ENCODE assay signal across 1 cellular context in genomic region chr2:46297546-46298271, GRCh38.
TF ChIP-seq lines count a peak whose summit lies in the region.

No MANE protein-coding gene starts in this region.

TF ChIP-seq in K562, 482 proteins besides CTCF, POLR2A, EP300 and RAD21 (continued from another document and continues in another):
- TF ChIP-seq, protein P1, sequence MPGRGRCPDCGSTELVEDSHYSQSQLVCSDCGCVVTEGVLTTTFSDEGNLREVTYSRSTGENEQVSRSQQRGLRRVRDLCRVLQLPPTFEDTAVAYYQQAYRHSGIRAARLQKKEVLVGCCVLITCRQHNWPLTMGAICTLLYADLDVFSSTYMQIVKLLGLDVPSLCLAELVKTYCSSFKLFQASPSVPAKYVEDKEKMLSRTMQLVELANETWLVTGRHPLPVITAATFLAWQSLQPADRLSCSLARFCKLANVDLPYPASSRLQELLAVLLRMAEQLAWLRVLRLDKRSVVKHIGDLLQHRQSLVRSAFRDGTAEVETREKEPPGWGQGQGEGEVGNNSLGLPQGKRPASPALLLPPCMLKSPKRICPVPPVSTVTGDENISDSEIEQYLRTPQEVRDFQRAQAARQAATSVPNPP (IDR thresholded peaks at IDR 0.05; ENCODE audit: borderline replicate concordance, insufficient read depth, insufficient read length): no peak
- TF ChIP-seq, protein P2, sequence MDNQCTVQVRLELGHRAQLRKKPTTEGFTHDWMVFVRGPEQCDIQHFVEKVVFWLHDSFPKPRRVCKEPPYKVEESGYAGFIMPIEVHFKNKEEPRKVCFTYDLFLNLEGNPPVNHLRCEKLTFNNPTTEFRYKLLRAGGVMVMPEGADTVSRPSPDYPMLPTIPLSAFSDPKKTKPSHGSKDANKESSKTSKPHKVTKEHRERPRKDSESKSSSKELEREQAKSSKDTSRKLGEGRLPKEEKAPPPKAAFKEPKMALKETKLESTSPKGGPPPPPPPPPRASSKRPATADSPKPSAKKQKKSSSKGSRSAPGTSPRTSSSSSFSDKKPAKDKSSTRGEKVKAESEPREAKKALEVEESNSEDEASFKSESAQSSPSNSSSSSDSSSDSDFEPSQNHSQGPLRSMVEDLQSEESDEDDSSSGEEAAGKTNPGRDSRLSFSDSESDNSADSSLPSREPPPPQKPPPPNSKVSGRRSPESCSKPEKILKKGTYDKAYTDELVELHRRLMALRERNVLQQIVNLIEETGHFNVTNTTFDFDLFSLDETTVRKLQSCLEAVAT (IDR thresholded peaks at IDR 0.05): peak in 1 of 2 experiments; percentile 68; a peak in 2 of 4 replicates
- TF ChIP-seq ZEB2 (IDR thresholded peaks at IDR 0.05) (peak; percentile 95), GABPB1 (CRISPR knock-in tag; IDR thresholded peaks at IDR 0.05) (peak; percentile 35; the same call in 1 of the 2 replicates), RB1 (IDR thresholded peaks at IDR 0.05; ENCODE audit: low read depth) (peak; percentile 44; the same call in 1 of the 2 replicates), FOXJ2 (tag; IDR thresholded peaks at IDR 0.05) (no peak), ATF7 (IDR thresholded peaks at IDR 0.05) (peak; percentile 11; the same call in 1 of the 2 replicates), HMG20B (CRISPR knock-in tag; IDR thresholded peaks at IDR 0.05) (no peak), EGR1 (conservative IDR thresholded peaks at IDR 0.05) (peak; percentile 99), MITF (IDR thresholded peaks at IDR 0.05) (peak; percentile 14; the same call in 1 of the 2 replicates), RBM22 (IDR thresholded peaks at IDR 0.05; ENCODE audit: low read depth, low read length, poor library complexity, severe bottlenecking) (peak; percentile 34), NFXL1 (CRISPR knock-in tag; IDR thresholded peaks at IDR 0.05) (no peak), NRF1 (conservative IDR thresholded peaks at IDR 0.05 in 1 of 2, IDR thresholded peaks at IDR 0.05 in 1 of 2) (peak; percentile 78 to 81), KAT8 (IDR thresholded peaks at IDR 0.05; ENCODE audit: low read depth) (no peak), NCOA4 (IDR thresholded peaks at IDR 0.05; ENCODE audit: partially characterized antibody) (no peak), GATA2 (CRISPR knock-in tag; IDR thresholded peaks at IDR 0.05) (no peak), ELF4 (CRISPR knock-in tag; IDR thresholded peaks at IDR 0.05) (no peak), CBX8 (IDR thresholded peaks at IDR 0.05; ENCODE audit: borderline replicate concordance, extremely low read depth, low read depth, low read length, poor library complexity, severe bottlenecking) (no peak), SMAD4 (CRISPR knock-in tag; conservative IDR thresholded peaks at IDR 0.05) (peak; percentile 26), HSF4 (CRISPR knock-in tag; IDR thresholded peaks at IDR 0.05; ENCODE audit: borderline replicate concordance) (no peak), PHF21A (IDR thresholded peaks at IDR 0.05; ENCODE audit: borderline replicate concordance, low read depth) (no peak), KDM1A (IDR thresholded peaks at IDR 0.05) (no peak), CXXC5 (CRISPR knock-in tag; IDR thresholded peaks at IDR 0.05) (peak; percentile 39), SMAD3 (CRISPR knock-in tag; conservative IDR thresholded peaks at IDR 0.05) (0 out of 2 replicates have a peak, but pooled peaks have one; percentile 30), ZNF324 (CRISPR knock-in tag; IDR thresholded peaks at IDR 0.05) (no peak), ARID1B (IDR thresholded peaks at IDR 0.05) (peak; percentile 32; the same call in 1 of the 2 replicates), RBM14 (IDR thresholded peaks at IDR 0.05; ENCODE audit: borderline replicate concordance, insufficient read depth, low read depth, low read length) (no peak), OTX1 (CRISPR knock-in tag; IDR thresholded peaks at IDR 0.05) (no peak), MXI1 (IDR thresholded peaks at IDR 0.05; ENCODE audit: low read depth, low read length) (no peak), RAD51 (IDR thresholded peaks at IDR 0.05; ENCODE audit: borderline replicate concordance, low read depth) (0 out of 2 replicates have a peak, but pooled peaks have one; percentile 9), L3MBTL2 (IDR thresholded peaks at IDR 0.05) (peak; percentile 71), KDM5B (IDR thresholded peaks at IDR 0.05; ENCODE audit: insufficient replicate concordance, low read depth, low read length) (peak; percentile 64), ETV5 (CRISPR knock-in tag; IDR thresholded peaks at IDR 0.05; ENCODE audit: low read depth) (peak; percentile 61; the same call in 1 of the 2 replicates), NFYB (IDR thresholded peaks at IDR 0.05; ENCODE audit: extremely low read depth, insufficient read length) (no peak), MTA1 (IDR thresholded peaks at IDR 0.05; ENCODE audit: borderline replicate concordance) (peak; percentile 35; the same call in 1 of the 2 replicates), RFX5 (IDR thresholded peaks at IDR 0.05; ENCODE audit: low read depth, low read length) (no peak), ELF1 (tag; IDR thresholded peaks at IDR 0.05) (no peak), FOXA3 (CRISPR knock-in tag; conservative IDR thresholded peaks at IDR 0.05 in 1 of 2, IDR thresholded peaks at IDR 0.05 in 1 of 2) (peak in 1 of 2 experiments; percentile 19; a peak in 1 of 4 replicates), ZNF134 (CRISPR knock-in tag; conservative IDR thresholded peaks at IDR 0.05) (no peak), NONO (IDR thresholded peaks at IDR 0.05; ENCODE audit: low read depth in 2 of 2, low read length in 1 of 2) (0 out of 4 replicates have a peak, but pooled peaks of 1 of the 2 experiments have one; percentile 6), ESRRA (IDR thresholded peaks at IDR 0.05; ENCODE audit: borderline replicate concordance, low read depth) (0 out of 2 replicates have a peak, but pooled peaks have one; percentile 9), BRCA1 (IDR thresholded peaks at IDR 0.05) (no peak), BRCA1 (CRISPR knock-in tag; IDR thresholded peaks at IDR 0.05) (0 out of 2 replicates have a peak, but pooled peaks have one; percentile 29), CREBBP (IDR thresholded peaks at IDR 0.05; ENCODE audit: low read depth, low read length) (no peak), BMI1 (IDR thresholded peaks at IDR 0.05; ENCODE audit: low read length) (no peak), MTA3 (IDR thresholded peaks at IDR 0.05; ENCODE audit: borderline replicate concordance) (no peak; the same call in 1 of the 2 replicates), SOX6 (IDR thresholded peaks at IDR 0.05) (peak; percentile 46; the same call in 1 of the 2 replicates), PRDM10 (IDR thresholded peaks at IDR 0.05; ENCODE audit: partially characterized antibody) (no peak)
- TF ChIP-seq, protein P3, sequence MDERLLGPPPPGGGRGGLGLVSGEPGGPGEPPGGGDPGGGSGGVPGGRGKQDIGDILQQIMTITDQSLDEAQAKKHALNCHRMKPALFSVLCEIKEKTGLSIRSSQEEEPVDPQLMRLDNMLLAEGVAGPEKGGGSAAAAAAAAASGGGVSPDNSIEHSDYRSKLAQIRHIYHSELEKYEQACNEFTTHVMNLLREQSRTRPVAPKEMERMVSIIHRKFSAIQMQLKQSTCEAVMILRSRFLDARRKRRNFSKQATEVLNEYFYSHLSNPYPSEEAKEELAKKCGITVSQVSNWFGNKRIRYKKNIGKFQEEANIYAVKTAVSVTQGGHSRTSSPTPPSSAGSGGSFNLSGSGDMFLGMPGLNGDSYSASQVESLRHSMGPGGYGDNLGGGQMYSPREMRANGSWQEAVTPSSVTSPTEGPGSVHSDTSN (CRISPR knock-in tag; IDR thresholded peaks at IDR 0.05; ENCODE audit: low read depth): no peak
- TF ChIP-seq, protein P3 (tag; conservative IDR thresholded peaks at IDR 0.05; ENCODE audit: low read depth): no peak
- TF ChIP-seq, protein P4, sequence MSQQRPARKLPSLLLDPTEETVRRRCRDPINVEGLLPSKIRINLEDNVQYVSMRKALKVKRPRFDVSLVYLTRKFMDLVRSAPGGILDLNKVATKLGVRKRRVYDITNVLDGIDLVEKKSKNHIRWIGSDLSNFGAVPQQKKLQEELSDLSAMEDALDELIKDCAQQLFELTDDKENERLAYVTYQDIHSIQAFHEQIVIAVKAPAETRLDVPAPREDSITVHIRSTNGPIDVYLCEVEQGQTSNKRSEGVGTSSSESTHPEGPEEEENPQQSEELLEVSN (IDR thresholded peaks at IDR 0.05; ENCODE audit: borderline replicate concordance in 1 of 2, extremely low read depth in 1 of 2, insufficient read depth in 1 of 2, insufficient read length in 1 of 2, low read depth in 1 of 2, low read length in 1 of 2, poor library complexity in 1 of 2, severe bottlenecking in 1 of 2): peak in 1 of 2 experiments; percentile 37
- TF ChIP-seq, protein P5, sequence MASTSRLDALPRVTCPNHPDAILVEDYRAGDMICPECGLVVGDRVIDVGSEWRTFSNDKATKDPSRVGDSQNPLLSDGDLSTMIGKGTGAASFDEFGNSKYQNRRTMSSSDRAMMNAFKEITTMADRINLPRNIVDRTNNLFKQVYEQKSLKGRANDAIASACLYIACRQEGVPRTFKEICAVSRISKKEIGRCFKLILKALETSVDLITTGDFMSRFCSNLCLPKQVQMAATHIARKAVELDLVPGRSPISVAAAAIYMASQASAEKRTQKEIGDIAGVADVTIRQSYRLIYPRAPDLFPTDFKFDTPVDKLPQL (IDR thresholded peaks at IDR 0.05; ENCODE audit: extremely low read depth, insufficient read length): no peak
- TF ChIP-seq, protein P6, sequence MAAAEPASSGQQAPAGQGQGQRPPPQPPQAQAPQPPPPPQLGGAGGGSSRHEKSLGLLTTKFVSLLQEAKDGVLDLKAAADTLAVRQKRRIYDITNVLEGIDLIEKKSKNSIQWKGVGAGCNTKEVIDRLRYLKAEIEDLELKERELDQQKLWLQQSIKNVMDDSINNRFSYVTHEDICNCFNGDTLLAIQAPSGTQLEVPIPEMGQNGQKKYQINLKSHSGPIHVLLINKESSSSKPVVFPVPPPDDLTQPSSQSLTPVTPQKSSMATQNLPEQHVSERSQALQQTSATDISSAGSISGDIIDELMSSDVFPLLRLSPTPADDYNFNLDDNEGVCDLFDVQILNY (CRISPR knock-in tag; IDR thresholded peaks at IDR 0.05): no peak
